Comparison of ENCODE assay signal across 2 cellular contexts in genomic region chr18:48896326-48896874, GRCh38.
A peak's percentile ranks its signal among the peaks of the same experiment; 100 is the strongest.
TF ChIP-seq lines count a peak whose summit lies in the region.

No MANE protein-coding gene starts in this region.

TF ChIP-seq in HepG2, 621 proteins besides CTCF, POLR2A, EP300 and RAD21:
- no peak for TF ChIP-seq PAXIP1 (CRISPR knock-in tag; conservative IDR thresholded peaks at IDR 0.05)
- peak; percentile 31; the same call in 1 of the 2 replicates for TF ChIP-seq ZKSCAN5 (CRISPR knock-in tag; IDR thresholded peaks at IDR 0.05)
- TF ChIP-seq TFDP1 (CRISPR knock-in tag; IDR thresholded peaks at IDR 0.05; ENCODE audit: borderline replicate concordance), result no peak
- TF ChIP-seq ZNF749 (CRISPR knock-in tag; IDR thresholded peaks at IDR 0.05; ENCODE audit: borderline replicate concordance), result 0 out of 2 replicates have a peak, but pooled peaks have one; percentile 23
- TF ChIP-seq ADNP (CRISPR knock-in tag; IDR thresholded peaks at IDR 0.05), result peak; percentile 95
- TF ChIP-seq IKZF4 (CRISPR knock-in tag; IDR thresholded peaks at IDR 0.05; ENCODE audit: borderline replicate concordance, low read depth, not compliant biosample characterization), result peak; percentile 51
- peak; percentile 97 for TF ChIP-seq ZMYM3 (CRISPR knock-in tag; IDR thresholded peaks at IDR 0.05)
- peak; percentile 75; the same call in 1 of the 2 replicates for TF ChIP-seq KDM1A (CRISPR knock-in tag; IDR thresholded peaks at IDR 0.05)
- peak; percentile 99 for TF ChIP-seq ZNF629 (CRISPR knock-in tag; conservative IDR thresholded peaks at IDR 0.05)
- TF ChIP-seq CSRNP1 (CRISPR knock-in tag; IDR thresholded peaks at IDR 0.05), result 0 out of 2 replicates have a peak, but pooled peaks have one; percentile 53
- 0 out of 2 replicates have a peak, but pooled peaks have one; percentile 5 for TF ChIP-seq IRX3 (CRISPR knock-in tag; IDR thresholded peaks at IDR 0.05; ENCODE audit: borderline replicate concordance, low read depth)
- peak; percentile 94; the same call in 1 of the 2 replicates for TF ChIP-seq CHD4 (IDR thresholded peaks at IDR 0.05; ENCODE audit: borderline replicate concordance, low read length)
- TF ChIP-seq ZBTB20 (CRISPR knock-in tag; IDR thresholded peaks at IDR 0.05; ENCODE audit: borderline replicate concordance, low read depth), result no peak
- TF ChIP-seq RXRB (CRISPR knock-in tag; IDR thresholded peaks at IDR 0.05; ENCODE audit: borderline replicate concordance), result no peak
- TF ChIP-seq NRL (CRISPR knock-in tag; IDR thresholded peaks at IDR 0.05; ENCODE audit: borderline replicate concordance), result peak; percentile 67
- TF ChIP-seq ZNF788 (CRISPR knock-in tag; IDR thresholded peaks at IDR 0.05; ENCODE audit: borderline replicate concordance), result 0 out of 2 replicates have a peak, but pooled peaks have one; percentile 41
- TF ChIP-seq ZNF263 (CRISPR knock-in tag; IDR thresholded peaks at IDR 0.05), result 0 out of 2 replicates have a peak, but pooled peaks have one; percentile 10
- TF ChIP-seq PHB2 (IDR thresholded peaks at IDR 0.05; ENCODE audit: partially characterized antibody), result no peak
- peak; percentile 9 for TF ChIP-seq PTBP1 (IDR thresholded peaks at IDR 0.05; ENCODE audit: low read depth, low read length, poor library complexity, severe bottlenecking)

TF ChIP-seq in GM12878, 131 proteins besides CTCF, POLR2A, EP300 and RAD21:
- no peak for TF ChIP-seq TBL1XR1 (IDR thresholded peaks at IDR 0.05; ENCODE audit: low read depth, low read length)
- TF ChIP-seq CBX3 (IDR thresholded peaks at IDR 0.05; ENCODE audit: borderline replicate concordance, low read depth), result no peak
- TF ChIP-seq SMAD5 (IDR thresholded peaks at IDR 0.05; ENCODE audit: low read depth), result no peak
- TF ChIP-seq EGR1 (IDR thresholded peaks at IDR 0.05; ENCODE audit: borderline replicate concordance in 1 of 2, low read depth in 2 of 2, low read length in 2 of 2), result no peak
- no peak for TF ChIP-seq ATF7 (IDR thresholded peaks at IDR 0.05; ENCODE audit: low read depth)
- no peak for TF ChIP-seq RFX5 (IDR thresholded peaks at IDR 0.05; ENCODE audit: low read depth, low read length)
- no peak for TF ChIP-seq MLLT1 (IDR thresholded peaks at IDR 0.05)
- TF ChIP-seq SREBF2 (IDR thresholded peaks at IDR 0.05; ENCODE audit: low read length), result no peak
- no peak for TF ChIP-seq ESRRA (IDR thresholded peaks at IDR 0.05; ENCODE audit: low read length)
